In genomic region chr19:17184381-17184841, GRCh38 we compare ENCODE assay signal across 9 cellular contexts.
A peak's percentile ranks its signal among the peaks of the same experiment; 100 is the strongest.
DNase-seq lines count a peak whose midpoint lies in the region; ATAC-seq and TF ChIP-seq lines count a peak whose summit lies in the region.
"Had no signal": no experiment of that assay in that cellular context is flagged by ENCODE, and none has a peak within 500 bp of the region (broad histone marks: within the 10 kb centered on the region; RNA-seq: fewer than 3 reads in every experiment).

No MANE protein-coding gene starts in this region.

- no peak for TF ChIP-seq CTCF in GM20000 (IDR thresholded peaks at IDR 0.05; ENCODE audit: extremely low read depth, missing control alignments)

- peak; percentile 29 for DNase-seq in activated CD4-positive, alpha-beta T cell treated with anti-CD3 and anti-CD28 coated beads for 1 hour
- peak; percentile 45 to 59 for DNase-seq in central memory CD8-positive, alpha-beta T cell (ENCODE audit: low spot score in 2 of 2)
- DNase-seq in stimulated activated CD4-positive, alpha-beta T cell treated with anti-CD3 and anti-CD28 coated beads, Interleukin-4, amount 100 ng/mL, for 24 hours, result peak; percentile 35
- DNase-seq in HuH-7 (ENCODE audit: low spot score) (no peak), NCI-H446 (lab: John Stamatoyannopoulos, UW) (no peak), GM20000 (ENCODE audit: low spot score) (no peak), COLO668 (lab: John Stamatoyannopoulos, UW; ENCODE audit: unreplicated experiment) (no peak)
- DNase-seq: nephron progenitor cell had no signal

- peak overlapping the region; percentile 96 for H3K27ac Mint-ChIP-seq in central memory CD8-positive, alpha-beta T cell (ENCODE audit: low read depth)

- peaks cover 20% of the 10 kb centered on the region for H3K4me1 Mint-ChIP-seq in central memory CD8-positive, alpha-beta T cell

- H3K36me3 Mint-ChIP-seq in central memory CD8-positive, alpha-beta T cell (ENCODE audit: insufficient read depth), result peaks cover 44% of the 10 kb centered on the region

- no peaks in the 10 kb centered on the region for H3K9me3 Mint-ChIP-seq in central memory CD8-positive, alpha-beta T cell
- H3K9me3 Mint-ChIP-seq: nephron progenitor cell had no signal

- peak overlapping the region; percentile 91 for H3K4me3 Mint-ChIP-seq in central memory CD8-positive, alpha-beta T cell
- H3K4me3 Mint-ChIP-seq: nephron progenitor cell had no signal

- ATAC-seq in GM18909 (IDR thresholded peaks at IDR 0.05; ENCODE audit: poor library complexity, unreplicated experiment), result peak; percentile 21
- peak; percentile 97 for ATAC-seq in central memory CD8-positive, alpha-beta T cell (replicated peaks; ENCODE audit: extremely low read depth, poor library complexity, severe bottlenecking)

- H3K27me3 Mint-ChIP-seq in central memory CD8-positive, alpha-beta T cell, result no peaks in the 10 kb centered on the region

Comparison
In these comparisons a context has a peak if more than half of its experiments do, and no peak if none do; other contexts are left out.
1. DNase-seq: peak in activated CD4-positive, alpha-beta T cell treated with anti-CD3 and anti-CD28 coated beads for 1 hour (single experiment), central memory CD8-positive, alpha-beta T cell (2 of 2) and stimulated activated CD4-positive, alpha-beta T cell treated with anti-CD3 and anti-CD28 coated beads, Interleukin-4, amount 100 ng/mL, for 24 hours (single experiment); none in HuH-7 (single experiment), NCI-H446 (0 of 2), GM20000 (single experiment) and COLO668 (single experiment).